Comparison of ENCODE assay signal across 8 cellular contexts in the genomic region with DNA sequence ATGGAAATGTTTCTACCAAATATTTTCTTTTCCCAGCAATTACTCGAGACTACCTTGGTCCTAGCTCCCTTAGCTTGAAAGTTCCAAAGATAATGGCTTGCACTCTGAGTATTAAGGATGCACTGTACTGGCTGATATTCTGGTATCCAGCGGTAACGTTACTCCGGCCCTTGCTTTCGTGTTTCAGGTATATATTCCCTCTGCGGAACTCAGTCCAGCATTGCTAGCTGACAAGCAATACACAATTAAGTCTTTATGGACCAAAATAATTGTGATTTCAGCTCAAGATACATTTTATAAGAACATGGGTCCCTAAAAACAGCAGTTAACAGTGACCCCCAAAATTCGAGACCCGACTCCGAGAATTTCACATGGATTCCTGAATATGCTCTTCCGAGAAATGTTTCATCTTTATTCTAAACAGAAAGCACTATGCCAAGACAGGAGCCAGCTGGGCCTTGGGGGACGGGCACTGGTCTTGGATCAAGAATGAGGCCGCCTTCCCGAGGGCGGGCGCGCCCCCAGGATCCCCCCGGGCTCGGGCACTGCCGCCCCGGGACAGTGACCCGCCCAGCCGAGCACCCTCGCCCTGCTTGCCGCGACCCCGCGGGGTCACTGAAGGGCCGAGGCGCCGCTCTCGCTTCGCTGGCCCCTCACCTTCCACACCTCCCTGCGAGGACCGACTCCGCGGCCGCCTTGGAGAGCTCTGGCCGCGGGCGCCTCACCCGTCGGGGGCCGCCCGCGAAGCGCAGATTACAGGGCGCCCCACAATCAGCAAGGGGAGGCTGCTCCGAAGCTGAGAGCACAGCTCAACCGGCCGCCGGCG. TPM values are rescaled to one million over a fixed set of nuclear protein-coding genes. Genes with fewer than 3 reads are reported as not detected.
DNase-seq lines count a peak whose midpoint lies in the region; ATAC-seq and TF ChIP-seq lines count a peak whose summit lies in the region.

No MANE protein-coding gene starts in this region.

- peaks cover 14% of the 10 kb centered on the region for H3K36me3 Mint-ChIP-seq in activated CD4-positive, alpha-beta T cell treated with anti-CD3 and anti-CD28 coated beads, Interleukin-2, amount 10 ng/mL, durations not matched to agents 24 days and 14 days (ENCODE audit: low read depth)

- no peaks in the 10 kb centered on the region for H3K27me3 ChIP-seq in HUES6 (ENCODE audit: control insufficient read depth, insufficient read depth, low read length)
- peaks cover 22% of the 10 kb centered on the region for H3K27me3 ChIP-seq in neuron (ENCODE audit: insufficient read depth, low read length)

- H3K27ac ChIP-seq in HUES6 (ENCODE audit: low read depth, low read length), result peak overlapping the region; percentile 99

- intact Hi-C loops in activated CD4-positive, alpha-beta T cell treated with anti-CD3 and anti-CD28 coated beads, Interleukin-2, amount 10 ng/mL, durations not matched to agents 24 days and 14 days (cut with micrococcal nuclease), result loop anchor here (1.0 to 5.0 kb wide), 10 partner anchors 34 to 1888 kb away; partner anchors contain the start of genes BLZF1, F5, GORAB and KIFAP3

- no peak for TF ChIP-seq CTCF in fibroblast of the aortic adventitia (IDR thresholded peaks at IDR 0.05; ENCODE audit: insufficient read depth, low read length)

- H3K4me1 Mint-ChIP-seq in activated CD4-positive, alpha-beta T cell treated with anti-CD3 and anti-CD28 coated beads, Interleukin-2, amount 10 ng/mL, durations not matched to agents 24 days and 14 days, result peaks cover 46% of the 10 kb centered on the region

- peak overlapping the region; percentile 99 for H3K27ac Mint-ChIP-seq in activated CD4-positive, alpha-beta T cell treated with anti-CD3 and anti-CD28 coated beads, Interleukin-2, amount 10 ng/mL, durations not matched to agents 24 days and 14 days

- peak overlapping the region; percentile 96 for H3K9ac ChIP-seq in HUES6 (ENCODE audit: low read length)

- H3K36me3 ChIP-seq in HUES6 (ENCODE audit: control insufficient read depth, insufficient read depth, low read length) (peaks cover 6% of the 10 kb centered on the region), neuron (ENCODE audit: insufficient read depth, low read length) (peaks cover 7% of the 10 kb centered on the region)

- no peaks in the 10 kb centered on the region for H3K9me3 ChIP-seq in HUES6 (ENCODE audit: control insufficient read depth, insufficient read depth, low read depth, low read length)
- H3K9me3 ChIP-seq in neuron (ENCODE audit: low read length), result no peaks in the 10 kb centered on the region

- peaks cover 4% of the 10 kb centered on the region for H3K9me3 Mint-ChIP-seq in activated CD4-positive, alpha-beta T cell treated with anti-CD3 and anti-CD28 coated beads, Interleukin-2, amount 10 ng/mL, durations not matched to agents 24 days and 14 days

- ATAC-seq in GM19324 (IDR thresholded peaks at IDR 0.05; ENCODE audit: low FRiP score, unreplicated experiment), result peak; percentile 35
- no peak for ATAC-seq in HG02798 (IDR thresholded peaks at IDR 0.05; ENCODE audit: poor library complexity, unreplicated experiment)

- H3K4me3 ChIP-seq in HUES6 (ENCODE audit: low read depth, low read length), result peak overlapping the region; percentile 88
- H3K4me3 ChIP-seq in fibroblast of the aortic adventitia (ENCODE audit: low read depth, low read length), result peak overlapping the region; percentile 88
- peak overlapping the region; percentile 81 for H3K4me3 ChIP-seq in neuron (ENCODE audit: low read length)

- DNase-seq in AML-193 (lab: John Stamatoyannopoulos, UW) (peak; percentile 4 to 17), fibroblast of the aortic adventitia (ENCODE audit: low read depth) (peak; percentile 37), NCI-H1694 (lab: John Stamatoyannopoulos, UW) (no peak)
- no peak for DNase-seq in activated CD4-positive, alpha-beta T cell treated with anti-CD3 and anti-CD28 coated beads, Interleukin-2, amount 10 ng/mL, durations not matched to agents 24 days and 14 days

- H3K4me1 ChIP-seq in HUES6 (ENCODE audit: control insufficient read depth, insufficient read depth, low read length) (peaks cover 34% of the 10 kb centered on the region), neuron (ENCODE audit: insufficient read depth, low read length) (peaks cover 11% of the 10 kb centered on the region)

- H2AFZ ChIP-seq in neuron (ENCODE audit: low read depth, low read length), result peak overlapping the region; percentile 41

- H3K4me3 Mint-ChIP-seq in activated CD4-positive, alpha-beta T cell treated with anti-CD3 and anti-CD28 coated beads, Interleukin-2, amount 10 ng/mL, durations not matched to agents 24 days and 14 days, result peak overlapping the region; percentile 84

- peaks cover 12% of the 10 kb centered on the region for H3K27me3 Mint-ChIP-seq in activated CD4-positive, alpha-beta T cell treated with anti-CD3 and anti-CD28 coated beads, Interleukin-2, amount 10 ng/mL, durations not matched to agents 24 days and 14 days

RNA-seq across cellular contexts. Expression of gene SCYL3, which starts 0.7 kb away (rescaled TPM):
- total RNA-seq in activated CD4-positive, alpha-beta T cell treated with anti-CD3 and anti-CD28 coated beads, Interleukin-2, amount 10 ng/mL, durations not matched to agents 24 days and 14 days, result 10.8 and 11.9 TPM in 2 replicates
- total RNA-seq in fibroblast of the aortic adventitia (ENCODE audit: low replicate concordance), result 9.6 and 12.7 TPM in 2 replicates

Comparison
In these comparisons a context has a peak if more than half of its experiments do, and no peak if none do; other contexts are left out.
1. DNase-seq: peak in AML-193 (2 of 2) and fibroblast of the aortic adventitia (single experiment); none in activated CD4-positive, alpha-beta T cell treated with anti-CD3 and anti-CD28 coated beads, Interleukin-2, amount 10 ng/mL, durations not matched to agents 24 days and 14 days (single experiment) and NCI-H1694 (single experiment).
2. Peak in every context shown above with its lines, with median percentiles within 50 percentile points of each other: H3K4me3 ChIP-seq.